In the genomic region with DNA sequence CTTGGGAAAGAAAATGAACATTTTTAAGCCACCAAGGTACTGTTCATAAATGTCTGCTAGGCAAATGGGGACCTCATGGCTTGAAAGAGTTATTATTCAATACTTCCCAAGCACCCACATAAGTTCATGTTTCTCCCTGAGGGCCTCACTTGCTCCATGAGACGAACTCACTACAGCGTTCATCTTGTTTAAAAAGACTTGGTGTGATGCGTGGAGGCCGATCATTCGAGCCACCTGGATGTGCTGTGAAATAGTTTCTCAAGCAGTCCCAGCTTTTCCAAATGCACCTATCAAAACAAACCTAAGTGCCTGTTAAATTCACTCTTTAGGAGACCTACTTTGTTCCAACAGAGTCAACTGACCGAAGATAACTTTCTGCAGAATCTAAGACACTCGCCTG, we compare ENCODE assay signal across 1 cellular context.
TF ChIP-seq lines count a peak whose summit lies in the region.

No MANE protein-coding gene starts in this region.

TF ChIP-seq in IMR-90, 13 proteins besides CTCF, POLR2A, EP300 and RAD21:
- no peak for TF ChIP-seq CEBPB (IDR thresholded peaks at IDR 0.05; ENCODE audit: low read depth, low read length)
- no peak for TF ChIP-seq MAZ (IDR thresholded peaks at IDR 0.05; ENCODE audit: borderline replicate concordance, low read depth, low read length)
- no peak for TF ChIP-seq RFX5 (IDR thresholded peaks at IDR 0.05; ENCODE audit: low read depth, low read length)
- TF ChIP-seq USF2 (IDR thresholded peaks at IDR 0.05; ENCODE audit: low read depth, low read length), result no peak
- no peak for TF ChIP-seq FOS (IDR thresholded peaks at IDR 0.05; ENCODE audit: low read depth, low read length)
- no peak for TF ChIP-seq SMC3 (IDR thresholded peaks at IDR 0.05; ENCODE audit: low read depth, low read length)
- TF ChIP-seq RCOR1 (IDR thresholded peaks at IDR 0.05; ENCODE audit: insufficient replicate concordance, low read length), result no peak
- TF ChIP-seq MXI1 (IDR thresholded peaks at IDR 0.05; ENCODE audit: borderline replicate concordance, low read depth, low read length), result no peak
- no peak for TF ChIP-seq MAFK (IDR thresholded peaks at IDR 0.05; ENCODE audit: low read depth, low read length)
- no peak for TF ChIP-seq CHD1 (IDR thresholded peaks at IDR 0.05; ENCODE audit: low read depth, low read length)
